ENCODE assay signal across 14 cellular contexts in the genomic region with DNA sequence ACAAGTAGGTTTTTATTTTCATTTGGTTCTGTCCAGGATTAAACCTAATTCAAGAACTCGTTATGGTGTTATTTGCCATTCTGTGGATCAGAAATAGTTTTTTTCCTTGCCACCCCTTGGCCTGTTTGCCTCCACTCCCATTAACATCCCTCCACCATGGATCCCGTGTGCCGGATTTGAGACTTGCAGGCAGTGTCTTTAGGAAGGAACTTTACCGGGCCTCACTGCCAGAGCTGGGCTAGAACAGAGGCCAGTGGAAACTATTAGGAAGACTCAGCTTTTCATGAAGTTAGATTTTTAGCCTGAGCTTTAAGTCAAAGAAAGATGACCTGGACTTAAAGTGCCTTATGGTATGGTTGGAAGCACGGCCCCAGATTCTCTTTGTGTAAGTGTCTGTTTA. TPM values are rescaled to one million over a fixed set of nuclear protein-coding genes. Genes with fewer than 3 reads are reported as not detected.
DNase-seq lines count a peak whose midpoint lies in the region; ATAC-seq and TF ChIP-seq lines count a peak whose summit lies in the region.
"Had no signal": no experiment of that assay in that cellular context is flagged by ENCODE, and none has a peak within 500 bp of the region (broad histone marks: within the 10 kb centered on the region; RNA-seq: fewer than 3 reads in every experiment).

No MANE protein-coding gene starts in this region.

- H3K4me1 Mint-ChIP-seq in activated naive CD4-positive, alpha-beta T cell treated with anti-CD3 and anti-CD28 coated beads for 36 hours (ENCODE audit: low read depth): peaks cover 75% of the 10 kb centered on the region
- peaks cover 82% of the 10 kb centered on the region for H3K4me1 Mint-ChIP-seq in stimulated activated naive CD8-positive, alpha-beta T cell treated with anti-CD3 and anti-CD28 coated beads, Interleukin-15, amount 100 ng/mL, for 72 hours

- peaks cover 52% of the 10 kb centered on the region for H3K4me1 ChIP-seq in RWPE2 (ENCODE audit: insufficient read depth, poor library complexity, severe bottlenecking)

- CTCF ChIA-PET in activated naive CD4-positive, alpha-beta T cell treated with anti-CD3 and anti-CD28 coated beads for 36 hours (lab: Charles Lee): interaction anchor here (1.3 kb wide), 1 partner anchor 19 kb away, joined by 4 read pairs; no protein-coding TSS in a partner anchor

- H3K4me3 Mint-ChIP-seq in activated naive CD4-positive, alpha-beta T cell treated with anti-CD3 and anti-CD28 coated beads for 36 hours: peak overlapping the region; percentile 37
- H3K4me3 Mint-ChIP-seq in stimulated activated naive CD8-positive, alpha-beta T cell treated with anti-CD3 and anti-CD28 coated beads, Interleukin-15, amount 100 ng/mL, for 72 hours: peak overlapping the region; percentile 51 to 62

- in situ Hi-C loops in ACHN (cut with HindIII; ENCODE audit: low pct_ligation_motif_present, low pct_unique_long_range_greater_than_20kb, low sequenced_read_pairs): no loop called here

- no peaks in the 10 kb centered on the region for H3K27me3 ChIP-seq in RWPE2 (ENCODE audit: insufficient read depth, poor library complexity, severe bottlenecking)

- H3K4me3 ChIP-seq in RWPE2 (ENCODE audit: severe bottlenecking): no peak overlapping the region

- no peaks in the 10 kb centered on the region for H3K27me3 Mint-ChIP-seq in activated naive CD4-positive, alpha-beta T cell treated with anti-CD3 and anti-CD28 coated beads for 36 hours (ENCODE audit: low read depth)
- H3K27me3 Mint-ChIP-seq in stimulated activated naive CD8-positive, alpha-beta T cell treated with anti-CD3 and anti-CD28 coated beads, Interleukin-15, amount 100 ng/mL, for 72 hours: no peaks in the 10 kb centered on the region
- H3K27me3 Mint-ChIP-seq: activated CD8-positive, alpha-beta memory T cell treated with anti-CD3 and anti-CD28 coated beads, Interleukin-2, amount 10 ng/mL, durations not matched to agents 7 days and 5 days; dendritic cell treated with granulocyte-macrophage colony-stimulating factor and Interleukin-4, amounts not matched to agents 40 ng/mL and 50 ng/mL, for 4 days had no signal

- H3K9me3 ChIP-seq in RWPE2 (ENCODE audit: severe bottlenecking): no peaks in the 10 kb centered on the region

- H3K27ac ChIP-seq in RWPE2 (ENCODE audit: poor library complexity, severe bottlenecking): peak overlapping the region; percentile 62
- peak overlapping the region; percentile 77 for H3K27ac ChIP-seq in epithelial cell of prostate

- intact Hi-C loops in activated naive CD4-positive, alpha-beta T cell treated with anti-CD3 and anti-CD28 coated beads for 36 hours (cut with micrococcal nuclease): loop anchor here (1.0 to 2.0 kb wide), 4 partner anchors 23 to 85 kb away; no protein-coding TSS in a partner anchor

- no peak overlapping the region for H3K27ac Mint-ChIP-seq in activated naive CD4-positive, alpha-beta T cell treated with anti-CD3 and anti-CD28 coated beads for 36 hours
- no peak overlapping the region for H3K27ac Mint-ChIP-seq in stimulated activated naive CD8-positive, alpha-beta T cell treated with anti-CD3 and anti-CD28 coated beads, Interleukin-15, amount 100 ng/mL, for 72 hours
- H3K27ac Mint-ChIP-seq: activated CD8-positive, alpha-beta memory T cell treated with anti-CD3 and anti-CD28 coated beads, Interleukin-2, amount 10 ng/mL, durations not matched to agents 7 days and 5 days; dendritic cell treated with granulocyte-macrophage colony-stimulating factor and Interleukin-4, amounts not matched to agents 40 ng/mL and 50 ng/mL, for 4 days had no signal

- ATAC-seq in RWPE2 (ENCODE audit: low read depth): no peak
- no peak for ATAC-seq in stimulated activated naive CD8-positive, alpha-beta T cell treated with anti-CD3 and anti-CD28 coated beads, Interleukin-15, amount 100 ng/mL, for 72 hours
- ATAC-seq in GM18519 (IDR thresholded peaks at IDR 0.05; ENCODE audit: low FRiP score, unreplicated experiment): no peak

- H3K9me3 Mint-ChIP-seq in activated naive CD4-positive, alpha-beta T cell treated with anti-CD3 and anti-CD28 coated beads for 36 hours: no peaks in the 10 kb centered on the region
- no peaks in the 10 kb centered on the region for H3K9me3 Mint-ChIP-seq in stimulated activated naive CD8-positive, alpha-beta T cell treated with anti-CD3 and anti-CD28 coated beads, Interleukin-15, amount 100 ng/mL, for 72 hours
- H3K9me3 Mint-ChIP-seq: dendritic cell treated with granulocyte-macrophage colony-stimulating factor and Interleukin-4, amounts not matched to agents 40 ng/mL and 50 ng/mL, for 4 days had no signal

- no peak for TF ChIP-seq CTCF in RWPE2 (IDR thresholded peaks at IDR 0.05; ENCODE audit: poor library complexity, severe bottlenecking)

- H3K36me3 Mint-ChIP-seq in activated naive CD4-positive, alpha-beta T cell treated with anti-CD3 and anti-CD28 coated beads for 36 hours (ENCODE audit: low read depth): peaks cover 9% of the 10 kb centered on the region

- DNase-seq in activated naive CD4-positive, alpha-beta T cell treated with anti-CD3 and anti-CD28 coated beads for 36 hours: no peak
- no peak for DNase-seq in activated naive CD4-positive, alpha-beta T cell treated with anti-CD3 and anti-CD28 coated beads, Interleukin-2, amount 50 U/mL, for 16 hours
- no peak for DNase-seq in RWPE2 (ENCODE audit: low spot score)
- DNase-seq in epithelial cell of prostate (ENCODE audit: low read depth, low spot score): no peak
- DNase-seq in stimulated activated naive CD8-positive, alpha-beta T cell treated with anti-CD3 and anti-CD28 coated beads, Interleukin-15, amount 100 ng/mL, for 72 hours: no peak
- no peak for DNase-seq in ACHN
- DNase-seq in NCI-H82 treated with DMSO at 0.1 percent for 48 hours (lab: John Stamatoyannopoulos, UW; ENCODE audit: unreplicated experiment): no peak
- DNase-seq: activated CD8-positive, alpha-beta memory T cell treated with anti-CD3 and anti-CD28 coated beads, Interleukin-2, amount 10 ng/mL, durations not matched to agents 7 days and 5 days; amniotic stem cell; NCI-H1092; NCI-H345; stimulated activated CD4-positive, alpha-beta T cell treated with anti-CD3 and anti-CD28 coated beads, Interleukin-2, amount 100 ng/mL, for 24 hours had no signal

- H3K36me3 ChIP-seq in RWPE2 (ENCODE audit: low read depth): peaks cover 4% of the 10 kb centered on the region

RNA-seq across cellular contexts. Expression of a gene that starts 2.4 kb away (rescaled TPM):
- 10 to 100 TPM; 36.8 to 39.2 TPM for total RNA-seq in activated naive CD4-positive, alpha-beta T cell treated with anti-CD3 and anti-CD28 coated beads for 36 hours
